ENCODE assay signal across 16 cellular contexts in the genomic region with DNA sequence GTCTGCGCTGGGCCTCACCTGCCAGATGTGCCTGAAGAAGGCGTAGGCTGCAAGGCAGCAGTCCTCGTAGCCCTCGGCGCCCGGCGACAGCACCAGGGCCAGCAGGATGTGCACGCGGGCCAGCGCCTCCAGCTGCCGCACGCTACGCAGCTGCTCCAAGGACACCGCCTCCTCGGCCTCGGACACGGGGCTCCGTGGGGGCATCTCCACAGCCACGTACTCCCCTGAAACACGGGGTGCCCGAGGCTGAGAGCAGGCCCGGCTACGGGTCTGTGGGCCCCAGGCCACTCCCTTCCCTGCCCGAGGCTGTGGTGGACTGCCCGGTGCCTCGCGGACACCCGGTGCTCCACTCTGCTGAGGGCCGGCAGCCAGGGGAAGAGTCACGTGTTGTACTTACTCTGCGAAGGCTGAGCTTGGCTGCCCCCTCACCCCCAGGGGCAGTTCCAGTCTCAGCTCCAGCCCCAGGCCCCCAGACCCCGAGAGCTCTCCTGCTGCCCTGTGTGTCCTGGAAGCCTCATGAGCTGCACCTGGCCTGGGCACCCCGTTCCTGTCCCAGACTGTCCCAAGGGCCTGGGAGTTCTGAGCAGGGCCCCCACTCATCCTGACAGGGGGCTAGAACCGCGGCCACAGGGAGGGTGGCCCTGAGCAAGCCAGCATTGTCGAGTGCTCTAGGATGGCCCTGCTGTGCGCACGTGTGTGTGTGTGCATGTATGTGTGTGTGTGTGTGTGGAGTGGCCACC.
DNase-seq lines count a peak whose midpoint lies in the region; ATAC-seq and TF ChIP-seq lines count a peak whose summit lies in the region.
"Had no signal": no experiment of that assay in that cellular context is flagged by ENCODE, and none has a peak within 500 bp of the region (broad histone marks: within the 10 kb centered on the region; RNA-seq: fewer than 3 reads in every experiment).

No MANE protein-coding gene starts in this region.

- peak; percentile 14 for DNase-seq in natural killer cell
- no peak for DNase-seq in natural killer cell treated with Interleukin-12 subunit alpha and Interleukin-12 subunit beta and Interleukin-15 and Interleukin-18, amount 100 ng/mL, for 72 hours (ENCODE audit: low spot score)
- DNase-seq in left ventricle myocardium superior: peak; percentile 28
- peak; percentile 81 for DNase-seq in posterior vena cava (ENCODE audit: low spot score)
- no peak for DNase-seq in AG08395 (ENCODE audit: low spot score)
- no peak for DNase-seq in AML-193 (lab: John Stamatoyannopoulos, UW)
- DNase-seq: activated naive CD4-positive, alpha-beta T cell; Calu3; gastrocnemius medialis; NCI-H146; NCI-H226; SHP77 treated with DMSO at 0.1 percent for 48 hours; T-helper 2 cell had no signal

- H3K27ac Mint-ChIP-seq in natural killer cell: no peak overlapping the region
- no peak overlapping the region for H3K27ac Mint-ChIP-seq in natural killer cell treated with Interleukin-12 subunit alpha and Interleukin-12 subunit beta and Interleukin-15 and Interleukin-18, amount 100 ng/mL, for 72 hours
- H3K27ac Mint-ChIP-seq: activated B cell treated with CpG ODN at 0.5 μM for 24 hours; stimulated activated naive CD8-positive, alpha-beta T cell treated with anti-CD3 and anti-CD28 coated beads, Interleukin-15, amount 100 ng/mL, for 72 hours had no signal

- peaks cover 0 to 8% of the 10 kb centered on the region in 2 donors for H3K4me1 Mint-ChIP-seq in natural killer cell
- peaks cover 0 to 6% of the 10 kb centered on the region in 2 donors for H3K4me1 Mint-ChIP-seq in natural killer cell treated with Interleukin-12 subunit alpha and Interleukin-12 subunit beta and Interleukin-15 and Interleukin-18, amount 100 ng/mL, for 72 hours (ENCODE audit: low read depth in 2 of 2)
- H3K4me1 Mint-ChIP-seq: activated B cell treated with CpG ODN at 0.5 μM for 24 hours had no signal

- no peak for ATAC-seq in natural killer cell
- ATAC-seq in natural killer cell treated with Interleukin-12 subunit alpha and Interleukin-12 subunit beta and Interleukin-15 and Interleukin-18, amount 100 ng/mL, for 72 hours: no peak
- peak; percentile 26 for ATAC-seq in left ventricle myocardium superior
- ATAC-seq in HG02798 (IDR thresholded peaks at IDR 0.05; ENCODE audit: poor library complexity, unreplicated experiment): no peak
- ATAC-seq: gastrocnemius medialis; stimulated activated naive CD8-positive, alpha-beta T cell treated with anti-CD3 and anti-CD28 coated beads, Interleukin-15, amount 100 ng/mL, for 72 hours had no signal

- TF ChIP-seq CTCF in natural killer cell (IDR thresholded peaks at IDR 0.05): no peak

- H3K36me3 Mint-ChIP-seq in natural killer cell: no peaks in the 10 kb centered on the region
- no peaks in the 10 kb centered on the region for H3K36me3 Mint-ChIP-seq in natural killer cell treated with Interleukin-12 subunit alpha and Interleukin-12 subunit beta and Interleukin-15 and Interleukin-18, amount 100 ng/mL, for 72 hours

- intact Hi-C loops in natural killer cell (cut with micrococcal nuclease): no loop called here
- intact Hi-C loops in left ventricle myocardium superior (cut with micrococcal nuclease): no loop called here
- intact Hi-C loops in posterior vena cava (cut with DNase I): no loop called here

- H3K4me3 Mint-ChIP-seq in natural killer cell: no peak overlapping the region
- no peak overlapping the region for H3K4me3 Mint-ChIP-seq in natural killer cell treated with Interleukin-12 subunit alpha and Interleukin-12 subunit beta and Interleukin-15 and Interleukin-18, amount 100 ng/mL, for 72 hours
- H3K4me3 Mint-ChIP-seq: activated B cell treated with CpG ODN at 0.5 μM for 24 hours; stimulated activated naive CD8-positive, alpha-beta T cell treated with anti-CD3 and anti-CD28 coated beads, Interleukin-15, amount 100 ng/mL, for 72 hours had no signal

- H3K27me3 Mint-ChIP-seq in natural killer cell (ENCODE audit: low read depth in 2 of 2): peaks cover 15 to 16% of the 10 kb centered on the region in 2 donors
- peaks cover 13 to 17% of the 10 kb centered on the region in 2 donors for H3K27me3 Mint-ChIP-seq in natural killer cell treated with Interleukin-12 subunit alpha and Interleukin-12 subunit beta and Interleukin-15 and Interleukin-18, amount 100 ng/mL, for 72 hours

- H3K9me3 Mint-ChIP-seq in natural killer cell: peaks cover 0 to 2% of the 10 kb centered on the region in 2 donors
- H3K9me3 Mint-ChIP-seq in natural killer cell treated with Interleukin-12 subunit alpha and Interleukin-12 subunit beta and Interleukin-15 and Interleukin-18, amount 100 ng/mL, for 72 hours: no peaks in the 10 kb centered on the region
- H3K9me3 Mint-ChIP-seq: stimulated activated naive CD8-positive, alpha-beta T cell treated with anti-CD3 and anti-CD28 coated beads, Interleukin-15, amount 100 ng/mL, for 72 hours had no signal

Comparison
In these comparisons a context has a peak if more than half of its experiments do, and no peak if none do; other contexts are left out.
1. DNase-seq: peak in natural killer cell (single experiment), left ventricle myocardium superior (single experiment) and posterior vena cava (single experiment); none in natural killer cell treated with Interleukin-12 subunit alpha and Interleukin-12 subunit beta and Interleukin-15 and Interleukin-18, amount 100 ng/mL, for 72 hours (single experiment), AG08395 (single experiment) and AML-193 (0 of 2).